In genomic region chr1:42334240-42335049, GRCh38 we compare ENCODE assay signal across 8 cellular contexts. TPM values are rescaled to one million over a fixed set of nuclear protein-coding genes. Genes with fewer than 3 reads are reported as not detected.
DNase-seq lines count a peak whose midpoint lies in the region; ATAC-seq and TF ChIP-seq lines count a peak whose summit lies in the region.

No MANE protein-coding gene starts in this region.

- H3K27me3 ChIP-seq in HL-60 (ENCODE audit: insufficient read depth, poor library complexity, severe bottlenecking) (no peaks in the 10 kb centered on the region), iPS-20b (ENCODE audit: insufficient read depth, low read length) (no peaks in the 10 kb centered on the region), skeletal muscle satellite cell (ENCODE audit: control insufficient read depth, insufficient read depth, low read length) (no peaks in the 10 kb centered on the region)

- H3K4me1 ChIP-seq in iPS-20b (ENCODE audit: insufficient read depth, low read length): peaks cover 12% of the 10 kb centered on the region; the same call in 1 of the 2 replicates
- H3K4me1 ChIP-seq in skeletal muscle satellite cell (ENCODE audit: control insufficient read depth, insufficient read depth, low read length): peaks cover 9% of the 10 kb centered on the region

- H3K36me3 ChIP-seq in iPS-20b (ENCODE audit: insufficient read depth, low read depth, low read length) (no peaks in the 10 kb centered on the region), skeletal muscle satellite cell (ENCODE audit: insufficient read depth, low read length) (no peaks in the 10 kb centered on the region)

- H3K4me2 ChIP-seq in skeletal muscle satellite cell (ENCODE audit: low read length): peak overlapping the region; percentile 86

- peak overlapping the region; percentile 92 for H3K9ac ChIP-seq in iPS-20b (ENCODE audit: low read depth, low read length)
- H3K9ac ChIP-seq in skeletal muscle satellite cell (ENCODE audit: low read depth, low read length): peak overlapping the region; percentile 97

- in situ Hi-C loops in T47D (cut with HindIII; ENCODE audit: low pct_unique_long_range_greater_than_20kb, low sequenced_read_pairs): no loop called here

- TF ChIP-seq CTCF in HL-60 (IDR thresholded peaks at IDR 0.05; ENCODE audit: insufficient read depth, low read length): no peak

- DNase-seq in EL: peak; percentile 82
- peak; percentile 38 to 43 for DNase-seq in HL-60 (ENCODE audit: low read depth in 1 of 2, low spot score in 1 of 2)
- DNase-seq in RPMI8226: peak; percentile 58
- peak; percentile 14 to 65 for DNase-seq in T47D (ENCODE audit: low read depth in 1 of 2, low spot score in 1 of 2)
- DNase-seq in AML-193 (lab: John Stamatoyannopoulos, UW): no peak

- H3K4me3 ChIP-seq in HL-60 (replicated peaks; ENCODE audit: insufficient read depth, low read length): peak overlapping the region; percentile 98
- peak overlapping the region; percentile 98 for H3K4me3 ChIP-seq in iPS-20b (ENCODE audit: low read length)
- peak overlapping the region; percentile 98 for H3K4me3 ChIP-seq in skeletal muscle satellite cell (ENCODE audit: low read length)

- no peaks in the 10 kb centered on the region for H3K9me3 ChIP-seq in iPS-20b (ENCODE audit: insufficient read depth, low read depth, low read length)
- no peaks in the 10 kb centered on the region for H3K9me3 ChIP-seq in skeletal muscle satellite cell (replicated peaks; ENCODE audit: low read length)

- H3K27ac ChIP-seq in HL-60 (replicated peaks) (peak overlapping the region; percentile 87), iPS-20b (ENCODE audit: low read length) (peak overlapping the region; percentile 83)

- ATAC-seq in GM21367 (IDR thresholded peaks at IDR 0.05; ENCODE audit: unreplicated experiment): peak; percentile 41

RNA-seq across cellular contexts. Expression of gene FOXJ3, which starts 0.6 kb away (rescaled TPM):
- 19.7 and 20.0 TPM in 2 replicates for total RNA-seq in skeletal muscle satellite cell (2012; rRNA removed)

RNA-seq across cellular contexts. Expression of gene RIMKLA, which starts 46.1 kb away (rescaled TPM):
- total RNA-seq in skeletal muscle satellite cell (2012; rRNA removed): not detected in 2 replicates

Comparison
In these comparisons a context has a peak if more than half of its experiments do, and no peak if none do; other contexts are left out.
1. DNase-seq: peak in EL (single experiment), HL-60 (2 of 2), RPMI8226 (single experiment) and T47D (2 of 2); none in AML-193 (0 of 2).
2. Peak in every context shown above with its lines, with median percentiles within 50 percentile points of each other: H3K4me3 ChIP-seq.